ENCODE assay signal across 9 cellular contexts in the genomic region with DNA sequence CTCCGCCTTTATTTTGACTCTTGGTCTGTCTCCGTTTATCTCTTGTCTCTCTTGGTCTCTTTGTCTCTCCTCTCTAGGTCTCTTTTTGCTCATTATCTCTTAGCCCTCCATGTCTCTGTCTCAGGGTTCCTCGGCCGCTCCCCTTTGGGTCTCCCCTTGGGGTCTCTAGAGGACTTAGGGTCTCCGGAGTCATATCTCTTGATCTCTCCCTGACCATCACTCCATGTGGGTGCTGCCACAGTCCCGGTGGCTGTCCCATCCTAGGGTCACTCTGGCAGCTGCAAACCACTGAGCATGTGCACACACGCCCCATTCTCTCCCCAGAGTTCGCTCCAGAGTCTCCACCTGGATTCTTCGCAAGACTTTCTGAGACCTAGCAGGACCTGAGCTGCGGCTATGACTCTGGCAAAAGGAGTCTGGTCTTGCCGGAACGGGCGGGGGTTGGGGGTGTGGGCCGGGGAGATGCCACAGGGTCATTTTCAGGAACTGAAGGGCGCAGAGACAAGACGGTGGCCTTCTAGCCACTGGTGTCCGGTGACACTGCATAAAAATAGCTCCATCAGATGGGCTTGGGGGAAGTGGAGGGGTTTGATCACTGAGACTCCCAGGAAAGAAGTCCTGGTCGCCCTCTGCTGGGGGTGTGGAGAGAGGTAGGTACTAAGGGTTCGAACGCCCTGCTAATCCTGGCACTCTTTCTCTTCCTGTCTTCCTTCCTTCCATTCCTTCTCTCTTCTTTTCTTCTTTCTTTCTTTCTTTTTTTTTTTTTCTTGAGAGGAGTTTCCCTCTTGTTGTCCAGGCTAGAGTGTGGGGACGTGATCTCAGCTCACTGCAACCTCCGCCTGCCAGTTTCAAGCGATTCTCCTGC. TPM values are rescaled to one million over a fixed set of nuclear protein-coding genes. Genes with fewer than 3 reads are reported as not detected.
DNase-seq lines count a peak whose midpoint lies in the region; ATAC-seq and TF ChIP-seq lines count a peak whose summit lies in the region.
"Had no signal": no experiment of that assay in that cellular context is flagged by ENCODE, and none has a peak within 500 bp of the region (broad histone marks: within the 10 kb centered on the region; RNA-seq: fewer than 3 reads in every experiment).

No MANE protein-coding gene starts in this region.

- intact Hi-C loops in heart left ventricle (cut with DNase I) = loop anchor here in 1 of 10 donors (2.0 kb wide), 1 partner anchor 135 kb away; no protein-coding TSS in a partner anchor
- intact Hi-C loops in uterus (cut with DNase I; ENCODE audit: low total_unique reads) = no loop called here

- H3K36me3 ChIP-seq in heart left ventricle = no peaks in the 10 kb centered on the region
- no peaks in the 10 kb centered on the region for H3K36me3 ChIP-seq in uterus

- TF ChIP-seq CTCF in AG09319 (IDR thresholded peaks at IDR 0.05; ENCODE audit: low read depth, low read length) = peak; percentile 18
- TF ChIP-seq CTCF in heart left ventricle (IDR thresholded peaks at IDR 0.05) = peak in 2 of 12 donors; percentile 9 to 14
- TF ChIP-seq CTCF in uterus (IDR thresholded peaks at IDR 0.05) = no peak

- ATAC-seq in heart left ventricle = peak in 3 of 4 donors; percentile 50 to 77 (median 60)
- ATAC-seq in GM21717 (IDR thresholded peaks at IDR 0.05; ENCODE audit: unreplicated experiment) = no peak
- ATAC-seq in GM19455 (IDR thresholded peaks at IDR 0.05; ENCODE audit: unreplicated experiment) = no peak

- H3K27ac ChIP-seq in heart left ventricle (no peak overlapping the region), uterus (no peak overlapping the region)

- no peak for TF ChIP-seq POLR2A in heart left ventricle (IDR thresholded peaks at IDR 0.05)
- TF ChIP-seq POLR2A in uterus (IDR thresholded peaks at IDR 0.05) = no peak

- DNase-seq in AG09319 (ENCODE audit: extremely low read depth, low read depth) (no peak), H4 (ENCODE audit: low spot score) (peak; percentile 58), SHP77 (lab: John Stamatoyannopoulos, UW) (peak; percentile 54 to 62), heart left ventricle (no peak), uterus (no peak)
- DNase-seq in activated CD4-positive, alpha-beta T cell treated with anti-CD3 and anti-CD28 coated beads for 1 hour = no peak

- H3K9me3 ChIP-seq in heart left ventricle (no peaks in the 10 kb centered on the region), uterus (no peaks in the 10 kb centered on the region)

- WGBS in heart left ventricle, 4 donors = 46 to 53% (median 51%) methylated on average over 23 of the region's 23 CpGs

- peaks cover 0 to 20% (median 1%) of the 10 kb centered on the region in 12 donors for H3K4me1 ChIP-seq in heart left ventricle
- peaks cover 0 to 10% of the 10 kb centered on the region in 2 donors for H3K4me1 ChIP-seq in uterus

- H3K4me3 ChIP-seq in heart left ventricle (no peak overlapping the region), uterus (no peak overlapping the region)

- H3K27me3 ChIP-seq in heart left ventricle (peaks cover 9 to 59% (median 24%) of the 10 kb centered on the region in 9 donors), uterus (peaks cover 14 to 26% of the 10 kb centered on the region in 2 donors)

RNA-seq across cellular contexts. Expression of gene KCNA7, which starts 1.2 kb away (rescaled TPM):
- total RNA-seq in H4 (2014; rRNA removed; shearing (Covaris generic)) = not detected in 2 replicates
- total RNA-seq in heart left ventricle = 1 to 10 TPM in 2 of 9 donors, under 1 TPM in 7; 0.12 to 1.6 (median 0.36) TPM
- 1 to 10 TPM in 1 of 2 donors, under 1 TPM in 1; 0.07 to 2.2 TPM for polyA plus RNA-seq in heart left ventricle
- not detected for total RNA-seq in uterus
- total RNA-seq: pulmonary artery endothelial cell had no signal

RNA-seq across cellular contexts. Expression of gene NTF4, which starts 9.1 kb away (rescaled TPM):
- not detected in 2 replicates for total RNA-seq in H4 (2014; rRNA removed; shearing (Covaris generic))
- not detected for total RNA-seq in heart left ventricle
- under 1 TPM in 1 of 2 donors, not detected in 1; 0.76 TPM for polyA plus RNA-seq in heart left ventricle
- total RNA-seq in uterus = 1 to 10 TPM in 1 of 4 donors, under 1 TPM in 1, not detected in 2; 0.64 to 2.2 TPM
- total RNA-seq: pulmonary artery endothelial cell had no signal

RNA-seq across cellular contexts. Expression of gene SNRNP70, which starts 11.5 kb away (rescaled TPM):
- 138 and 189 TPM in 2 replicates for total RNA-seq in H4 (2014; rRNA removed; shearing (Covaris generic))
- 100 to 1,000 TPM in 4 of 9 donors, 10 to 100 TPM in 5; 61.6 to 115 (median 92.2) TPM for total RNA-seq in heart left ventricle
- 100 to 1,000 TPM in 1 of 2 donors, 10 to 100 TPM in 1; 96.6 to 163 TPM for polyA plus RNA-seq in heart left ventricle
- 100 to 1,000 TPM; 196 to 462 (median 289) TPM for total RNA-seq in uterus

RNA-seq across cellular contexts. Expression of gene CGB7, which starts 16.2 kb away (rescaled TPM):
- total RNA-seq in H4 (2014; rRNA removed; shearing (Covaris generic)) = not detected in 2 replicates
- total RNA-seq in heart left ventricle (under 1 TPM in 1 of 9 donors, not detected in 8; 0.27 TPM), uterus (not detected)
- polyA plus RNA-seq in heart left ventricle = under 1 TPM; 0.08 TPM

RNA-seq across cellular contexts. Expression of gene CGB8, which starts 24.8 kb away (rescaled TPM):
- 1.5 TPM in 1 of 2 replicates, not detected in the other for total RNA-seq in H4 (2014; rRNA removed; shearing (Covaris generic))
- total RNA-seq in heart left ventricle (not detected), uterus (not detected)
- not detected for polyA plus RNA-seq in heart left ventricle
- total RNA-seq: pulmonary artery endothelial cell had no signal

Comparison
In these comparisons a context has a peak if more than half of its experiments do, and no peak if none do; other contexts are left out.
1. DNase-seq: peak in H4 (single experiment) and SHP77 (2 of 2); none in AG09319 (single experiment), heart left ventricle (0 of 5), uterus (0 of 2) and activated CD4-positive, alpha-beta T cell treated with anti-CD3 and anti-CD28 coated beads for 1 hour (single experiment).
2. ATAC-seq: peak in heart left ventricle (3 of 4); none in GM21717 (single experiment) and GM19455 (single experiment).